In the genomic region with DNA sequence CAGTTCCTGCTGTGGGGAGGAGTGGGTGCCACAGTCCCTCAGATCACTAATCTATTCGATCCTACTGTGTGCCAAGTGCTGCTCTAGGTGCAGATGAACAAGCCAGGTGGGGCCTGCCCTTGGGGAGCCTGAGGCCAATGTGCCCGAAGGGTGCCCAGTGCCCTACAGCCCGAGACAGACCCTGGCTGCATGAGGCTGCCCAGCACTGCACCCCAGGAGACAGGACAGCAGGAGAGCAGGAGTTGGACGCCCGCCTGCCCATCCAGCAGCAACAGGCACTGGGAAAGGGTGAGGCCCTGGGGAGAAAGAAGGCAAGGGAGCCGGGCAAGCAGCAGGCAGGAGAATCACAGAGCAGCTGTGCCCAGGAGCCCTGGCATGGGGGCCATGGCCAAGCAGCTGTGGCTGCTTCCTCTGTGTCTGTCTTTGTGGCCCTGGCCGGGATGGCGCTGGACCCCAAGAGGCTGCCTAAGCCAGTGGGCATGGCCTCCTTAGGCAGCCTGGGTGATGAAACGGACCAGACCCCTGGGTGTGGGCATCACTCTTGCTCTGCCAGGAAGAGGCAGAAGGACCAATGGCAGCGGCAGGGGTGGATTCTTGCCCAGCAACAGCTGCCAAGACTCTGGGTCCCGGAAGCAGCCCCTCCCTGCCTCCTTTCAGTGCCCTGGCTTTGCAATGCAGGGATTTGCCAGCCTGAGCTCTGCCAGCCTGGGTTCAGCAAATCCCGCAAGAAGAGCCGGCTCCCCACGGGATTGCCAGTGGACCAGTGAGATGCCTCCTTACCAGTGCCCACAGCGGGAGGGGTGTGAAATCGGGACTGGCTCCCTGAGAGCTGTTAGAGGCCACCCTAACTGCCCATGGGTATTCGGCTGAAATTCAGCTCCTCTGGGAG, we compare ENCODE assay signal across 10 cellular contexts.
DNase-seq lines count a peak whose midpoint lies in the region; ATAC-seq and TF ChIP-seq lines count a peak whose summit lies in the region.
"Had no signal": no experiment of that assay in that cellular context is flagged by ENCODE, and none has a peak within 500 bp of the region (broad histone marks: within the 10 kb centered on the region; RNA-seq: fewer than 3 reads in every experiment).

No MANE protein-coding gene starts in this region.

- no peak overlapping the region for H2AK5ac ChIP-seq in H9 (ENCODE audit: insufficient read length, low read length)

- 0 out of 2 replicates have a peak, but pooled peaks have one; percentile 27 for ATAC-seq in HCT116
- peak; percentile 84 for ATAC-seq in SK-N-SH treated with all-trans-retinoic acid at 6 μM for 48 hours
- ATAC-seq in heart right ventricle: peak; percentile 86 to 97 (median 94)
- ATAC-seq: activated CD4-positive, CD25-positive, alpha-beta regulatory T cell treated with anti-CD3 and anti-CD28 coated beads, Interleukin-2, amount 50 U/mL, for 24 hours had no signal

- no peaks in the 10 kb centered on the region for H3K23me2 ChIP-seq in H9 (ENCODE audit: insufficient read length, low read depth, low read length, poor library complexity, severe bottlenecking)

- H4K8ac ChIP-seq in H9 (replicated peaks; ENCODE audit: insufficient read length, low read depth, low read length): no peak overlapping the region

- H3K79me1 ChIP-seq in H9 (ENCODE audit: insufficient read depth, low read depth, low read length, poor library complexity, severe bottlenecking): no peaks in the 10 kb centered on the region

- H3K56ac ChIP-seq in H9 (ENCODE audit: insufficient read length, low read depth, low read length): no peak overlapping the region

- H4K91ac ChIP-seq in H9 (ENCODE audit: insufficient read length, low read depth, low read length): no peak overlapping the region

- POLR2A ChIA-PET in HCT116 (lab: Charles Lee): no interaction called here

- no TSS peak for BruUV-seq in HCT116 (replicated peaks; lab: Mats Ljungman, UMichigan)

- RAD21 ChIA-PET in HCT116 (lab: Charles Lee; ENCODE audit: low non-redundant PET in 1 of 2, low total read pairs in 2 of 2, uncharacterized antibody in 2 of 2, unreplicated experiment in 2 of 2): no interaction called here

- H3K23ac ChIP-seq in H9 (ENCODE audit: insufficient read length, low read depth, low read length): no peak overlapping the region

- no peaks in the 10 kb centered on the region for H3K4me1 ChIP-seq in HCT116 (ENCODE audit: control insufficient read depth in 1 of 2, insufficient read depth in 2 of 2, low read length in 2 of 2)
- H3K4me1 ChIP-seq in heart right ventricle: peaks cover 10 to 30% (median 23%) of the 10 kb centered on the region in 9 donors
- peaks cover 18% of the 10 kb centered on the region for H3K4me1 ChIP-seq in skeletal muscle satellite cell (ENCODE audit: control insufficient read depth, insufficient read depth, low read length)
- no peaks in the 10 kb centered on the region for H3K4me1 ChIP-seq in H9 (ENCODE audit: insufficient read depth, low read length)

- H4K20me1 ChIP-seq in HCT116 (ENCODE audit: insufficient read depth) (no peaks in the 10 kb centered on the region), H9 (ENCODE audit: control insufficient read depth, insufficient read depth, insufficient read length) (peaks cover 3% of the 10 kb centered on the region)

- intact Hi-C loops in HCT116 (cut with micrococcal nuclease) (no loop called here), heart right ventricle (cut with DNase I) (loop anchor here in 4 of 10 donors (5.0 to 10.0 kb wide), 3 partner anchors 58 to 176 kb away; a partner anchor contains a TSS)

- H3K9ac ChIP-seq in HCT116 (ENCODE audit: low read length) (no peak overlapping the region), skeletal muscle satellite cell (ENCODE audit: low read depth, low read length) (peak overlapping the region; percentile 65), H9 (ENCODE audit: extremely low read depth, insufficient read length, low read length) (no peak overlapping the region)

- no peak overlapping the region for H2BK120ac ChIP-seq in H9 (ENCODE audit: low read depth, low read length, poor library complexity, severe bottlenecking)

- H2BK12ac ChIP-seq in H9 (ENCODE audit: insufficient read length, low read depth, low read length): no peak overlapping the region

- CTCF ChIA-PET in HCT116 (lab: Charles Lee): no interaction called here

- TF ChIP-seq CTCF in HCT116 (IDR thresholded peaks at IDR 0.05 in 2 of 3, conservative IDR thresholded peaks at IDR 0.05 in 1 of 3; ENCODE audit: borderline replicate concordance in 1 of 3, insufficient read depth in 1 of 3, low read depth in 2 of 3, low read length in 2 of 3): no peak
- no peak for TF ChIP-seq CTCF in heart right ventricle (IDR thresholded peaks at IDR 0.05)
- no peak for TF ChIP-seq CTCF in H9 (conservative IDR thresholded peaks at IDR 0.05)

- H2AFZ ChIP-seq in HCT116 (ENCODE audit: low read depth, low read length, poor library complexity, severe bottlenecking) (no peak overlapping the region), H9 (ENCODE audit: low read length) (no peak overlapping the region)

- no peak for TF ChIP-seq POLR2A in HCT116 (IDR thresholded peaks at IDR 0.05; ENCODE audit: borderline replicate concordance, extremely low read depth, insufficient read depth, insufficient read length)

- no peak overlapping the region for H4K5ac ChIP-seq in H9 (ENCODE audit: insufficient read length, low read depth, low read length)

- no peaks in the 10 kb centered on the region for H3K9me2 ChIP-seq in HCT116 (ENCODE audit: insufficient read depth)

- H3K27me3 Mint-ChIP-seq in H9 (ENCODE audit: low read depth): peaks cover 72% of the 10 kb centered on the region

- no peak for TF ChIP-seq RAD21 in HCT116 (IDR thresholded peaks at IDR 0.05; ENCODE audit: low read depth)

- no peak overlapping the region for H3T11ph ChIP-seq in H9 (ENCODE audit: low read length)

- peaks cover 15 to 16% of the 10 kb centered on the region in 2 experiments for H3K4me1 Mint-ChIP-seq in H9

- H3K9me3 ChIP-seq in HCT116 (ENCODE audit: control insufficient read depth in 1 of 2, insufficient read depth in 1 of 2, low read depth in 1 of 2, low read length in 2 of 2) (no peaks in the 10 kb centered on the region), heart right ventricle (no peaks in the 10 kb centered on the region), skeletal muscle satellite cell (replicated peaks; ENCODE audit: low read length) (no peaks in the 10 kb centered on the region), H9 (ENCODE audit: control insufficient read depth, low read depth, low read length) (no peaks in the 10 kb centered on the region)

- no peak overlapping the region for H3K4me3 ChIP-seq in HCT116 (replicated peaks in 1 of 2; ENCODE audit: low read depth in 1 of 2, low read length in 2 of 2)
- H3K4me3 ChIP-seq in heart right ventricle: peak overlapping the region in 5 of 10 donors; percentile 3 to 21 (median 15)
- H3K4me3 ChIP-seq in skeletal muscle satellite cell (ENCODE audit: low read length): peak overlapping the region; percentile 17

- peak overlapping the region in 1 of 3 experiments; percentile 18; a peak in 1 of 7 replicates for H3K27ac Mint-ChIP-seq in H9

- H2BK5ac ChIP-seq in H9 (ENCODE audit: insufficient read length, low read length): no peak overlapping the region

- H3K9me3 Mint-ChIP-seq in H9: peaks cover 6 to 13% of the 10 kb centered on the region in 2 experiments; a peak in 4 of 5 replicates

- H3K27me3 ChIP-seq in HCT116 (ENCODE audit: insufficient read depth, low read length) (no peaks in the 10 kb centered on the region), heart right ventricle (no peaks in the 10 kb centered on the region), skeletal muscle satellite cell (ENCODE audit: control insufficient read depth, insufficient read depth, low read length) (peaks cover 43% of the 10 kb centered on the region), H9 (ENCODE audit: insufficient read depth, low read length) (peaks cover 26% of the 10 kb centered on the region; the same call in 1 of the 2 replicates)

- no peak overlapping the region for H2BK20ac ChIP-seq in H9 (ENCODE audit: low read depth, low read length, poor library complexity, severe bottlenecking)

- no peak overlapping the region for H3K18ac ChIP-seq in H9 (ENCODE audit: insufficient read length, low read depth, low read length)

- no peak overlapping the region for H3K4ac ChIP-seq in H9 (ENCODE audit: low read depth, low read length)

- peaks cover 0 to 6% (median 2%) of the 10 kb centered on the region in 3 experiments; a peak in 2 of 7 replicates for H3K36me3 Mint-ChIP-seq in H9 (ENCODE audit: insufficient read depth in 1 of 3, low read depth in 3 of 3)

- no peak overlapping the region for H3K4me3 Mint-ChIP-seq in H9

- H3K27ac ChIP-seq in HCT116 (ENCODE audit: low read depth, low read length) (no peak overlapping the region), heart right ventricle (peak overlapping the region in 9 of 10 donors; percentile 38 to 85 (median 79)), H9 (ENCODE audit: insufficient read length, low read depth, low read length) (no peak overlapping the region)

- no peak for DNase-seq in HCT116 (ENCODE audit: low read depth, low spot score)
- DNase-seq in heart right ventricle: peak; percentile 71 to 83
- DNase-seq in H9: no peak
- no peak for DNase-seq in LoVo (ENCODE audit: low spot score)
- DNase-seq in NCI-H345 treated with DMSO at 0.1 percent for 48 hours (lab: John Stamatoyannopoulos, UW; ENCODE audit: unreplicated experiment): no peak
- no peak for DNase-seq in amniotic stem cell (lab: John Stamatoyannopoulos, UW)
- DNase-seq: MV-4-11 had no signal

- H3K36me3 ChIP-seq in HCT116 (ENCODE audit: control insufficient read depth in 1 of 2, insufficient read depth in 2 of 2, low read length in 2 of 2): no peaks in the 10 kb centered on the region
- no peaks in the 10 kb centered on the region for H3K36me3 ChIP-seq in heart right ventricle
- no peaks in the 10 kb centered on the region for H3K36me3 ChIP-seq in skeletal muscle satellite cell (ENCODE audit: insufficient read depth, low read length)

- H2BK15ac ChIP-seq in H9 (ENCODE audit: low read depth, low read length): no peak overlapping the region

- H3K79me2 ChIP-seq in HCT116 (ENCODE audit: insufficient read depth, low read length) (no peaks in the 10 kb centered on the region), H9 (ENCODE audit: insufficient read depth, low read length) (no peaks in the 10 kb centered on the region)

- WGBS in heart right ventricle, 2 donors: 58 to 60% methylated on average over 17 of the region's 17 CpGs
- WGBS in H9 (ENCODE audit: extremely low coverage, insufficient read length, low lambda C conversion rate): no CpG with 5 or more reads among the region's 17 CpGs

- no peak overlapping the region for H3K14ac ChIP-seq in H9 (ENCODE audit: insufficient read depth, low read length)

- H3K4me2 ChIP-seq in HCT116 (ENCODE audit: low read length) (no peak overlapping the region), skeletal muscle satellite cell (ENCODE audit: low read length) (peak overlapping the region; percentile 42), H9 (ENCODE audit: insufficient read depth, insufficient read length, low read length) (no peak overlapping the region)

TF ChIP-seq in HCT116, 20 proteins besides CTCF, POLR2A, EP300 and RAD21 (continues in another document):
- TF ChIP-seq TCF7L2 (IDR thresholded peaks at IDR 0.05; ENCODE audit: borderline replicate concordance, extremely low read depth, insufficient read depth, insufficient read length): no peak

TF ChIP-seq in SK-N-SH treated with all-trans-retinoic acid at 6 μM for 48 hours, 23 proteins besides CTCF, POLR2A, EP300 and RAD21 (continues in another document):
- no peak for TF ChIP-seq ZNF565 (CRISPR knock-in tag; conservative IDR thresholded peaks at IDR 0.05; ENCODE audit: low read depth)
- TF ChIP-seq TCF4 (CRISPR knock-in tag; IDR thresholded peaks at IDR 0.05; ENCODE audit: borderline replicate concordance): no peak

Comparison
In these comparisons a context has a peak if more than half of its experiments do, and no peak if none do; other contexts are left out.
1. ATAC-seq: peak in every context shown above with its lines; median percentile 94 in heart right ventricle; 84 in SK-N-SH treated with all-trans-retinoic acid at 6 μM for 48 hours; 27 in HCT116.
2. DNase-seq: peak in heart right ventricle (2 of 2); none in HCT116 (single experiment), H9 (single experiment), LoVo (single experiment), NCI-H345 treated with DMSO at 0.1 percent for 48 hours (single experiment) and amniotic stem cell (single experiment).
3. H3K27ac ChIP-seq: peak in heart right ventricle (9 of 10); none in HCT116 (single experiment) and H9 (single experiment).